ENCODE assay signal across 14 cellular contexts in the genomic region with DNA sequence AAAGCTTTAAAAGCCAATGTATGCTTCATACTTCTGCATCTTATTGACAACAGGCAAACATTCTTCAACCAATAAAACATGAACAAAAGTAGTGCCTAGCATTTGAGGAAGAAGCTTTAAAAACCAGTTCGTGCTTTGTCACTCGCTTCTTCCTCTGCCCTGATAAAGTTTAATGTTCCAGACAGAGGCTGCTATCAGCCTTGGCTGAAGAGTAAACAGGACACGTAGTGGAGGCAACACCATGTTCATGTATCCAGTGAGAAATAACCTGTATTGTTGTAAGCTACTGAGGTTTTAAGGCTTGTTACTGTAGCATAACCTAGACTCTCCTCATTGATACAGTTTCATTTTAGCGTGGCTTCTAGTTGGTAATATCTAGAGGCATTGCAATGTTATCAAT.
"Had no signal": no experiment of that assay in that cellular context is flagged by ENCODE, and none has a peak within 500 bp of the region (broad histone marks: within the 10 kb centered on the region; RNA-seq: fewer than 3 reads in every experiment).

No MANE protein-coding gene starts in this region.

- ATAC-seq: body of pancreas; effector memory CD8-positive, alpha-beta T cell; left colon; sciatic nerve; stimulated activated naive B cell treated with anti-CD40 and anti-IgM and Interleukin-4, amounts not matched to agents 10 μg/mL and 1 μg/mL and 100 μg/mL, for 72 hours; T-cell had no signal

- H3K27me3 ChIP-seq: body of pancreas had no signal

- H3K4me3 ChIP-seq: body of pancreas had no signal

- H3K9me3 ChIP-seq: body of pancreas had no signal

- DNase-seq: activated CD4-positive, alpha-beta T cell treated with anti-CD3 and anti-CD28 coated beads, Interleukin-2, amount 10 ng/mL, durations not matched to agents 7 days and 5 days; activated CD4-positive, CD25-positive, alpha-beta regulatory T cell; activated CD8-positive, alpha-beta memory T cell treated with anti-CD3 and anti-CD28 coated beads for 24 hours; effector memory CD8-positive, alpha-beta T cell; immature natural killer cell; left colon; occipital lobe; stimulated activated CD4-positive, alpha-beta T cell treated with anti-CD3 and anti-CD28 coated beads, Interleukin-2, amount 100 ng/mL, for 24 hours; stimulated activated naive B cell treated with anti-CD40 and anti-IgM and Interleukin-4, amounts not matched to agents 10 μg/mL and 1 μg/mL and 100 μg/mL, for 72 hours; T-cell; T1000; trophoblast cell had no signal
